ENCODE assay signal across 8 cellular contexts in the genomic region with DNA sequence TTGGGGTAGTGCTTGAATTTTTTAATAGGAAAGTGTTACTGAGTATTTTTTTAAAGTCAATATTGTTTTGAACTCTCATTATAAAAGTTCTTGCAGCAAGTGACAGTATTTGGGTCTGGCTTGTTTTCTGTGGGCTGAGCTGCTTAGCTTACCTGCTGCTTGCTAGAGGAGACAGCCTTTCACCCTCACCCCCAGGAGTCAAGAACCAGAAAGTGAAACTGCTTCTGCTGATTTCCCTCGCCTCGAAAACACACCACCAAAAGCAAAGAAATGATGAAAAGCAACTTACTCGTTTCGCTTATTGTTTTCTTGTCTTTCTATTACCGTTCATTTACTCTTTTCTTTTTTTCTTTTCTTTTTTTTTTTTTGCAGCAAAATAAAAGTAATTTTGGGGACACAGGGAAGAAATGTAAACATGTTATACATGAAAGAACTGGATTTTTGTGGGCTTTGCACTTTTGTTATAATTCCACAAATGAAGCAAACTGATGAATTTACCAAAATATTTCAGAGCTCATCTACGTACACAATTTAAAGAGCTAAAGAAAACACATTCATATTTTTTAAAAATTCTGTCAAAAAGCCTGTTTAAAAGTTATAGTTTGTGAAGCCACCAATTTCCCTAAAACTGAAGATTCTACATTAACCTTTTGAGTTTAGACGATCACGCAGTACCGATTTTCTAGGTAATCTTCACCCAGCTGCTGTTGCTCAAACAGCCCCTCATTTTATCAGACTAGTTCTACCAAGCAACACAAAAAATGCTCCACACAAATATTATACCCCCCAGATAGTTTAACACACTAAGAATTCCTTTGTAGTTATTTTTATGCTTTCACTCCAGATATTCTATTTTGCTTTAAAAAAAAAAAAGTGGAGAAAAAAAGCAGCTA. TPM values are rescaled to one million over a fixed set of nuclear protein-coding genes. Genes with fewer than 3 reads are reported as not detected.
DNase-seq lines count a peak whose midpoint lies in the region; ATAC-seq and TF ChIP-seq lines count a peak whose summit lies in the region.

No MANE protein-coding gene starts in this region.

- H3K9me3 ChIP-seq in PC-3 (ENCODE audit: low read length) (no peaks in the 10 kb centered on the region), right atrium auricular region (no peaks in the 10 kb centered on the region)

- H3K4me2 ChIP-seq in PC-3 (ENCODE audit: low read length) = peak overlapping the region; percentile 39

- H2AFZ ChIP-seq in PC-3 (ENCODE audit: low read length) = no peak overlapping the region

- no TSS peak for BruUV-seq in PC-3 (replicated peaks; lab: Mats Ljungman, UMichigan)

- no peaks in the 10 kb centered on the region for H3K79me2 ChIP-seq in PC-3 (ENCODE audit: low read length)

- H3F3A ChIP-seq in PC-3 (ENCODE audit: low read length, unreplicated experiment) = no peaks in the 10 kb centered on the region

- H3K4me3 ChIP-seq in PC-3 (ENCODE audit: low read length) (peak overlapping the region; percentile 24; the same call in 1 of the 2 replicates), right atrium auricular region (no peak overlapping the region)

- H3K36me3 ChIP-seq in PC-3 (ENCODE audit: low read depth, low read length) = no peaks in the 10 kb centered on the region
- H3K36me3 ChIP-seq in right atrium auricular region = no peaks in the 10 kb centered on the region

- H3K27me3 ChIP-seq in PC-3 (ENCODE audit: low read length) (peaks cover 42% of the 10 kb centered on the region), right atrium auricular region (no peaks in the 10 kb centered on the region)

- ATAC-seq in GM21576 (IDR thresholded peaks at IDR 0.05; ENCODE audit: unreplicated experiment) (peak; percentile 67), PC-3 (no peak), GM21515 (IDR thresholded peaks at IDR 0.05; ENCODE audit: unreplicated experiment) (no peak), esophagus mucosa (no peak)

- H3K4me1 ChIP-seq in PC-3 (ENCODE audit: insufficient read depth, low read length) (no peaks in the 10 kb centered on the region), right atrium auricular region (peaks cover 0 to 6% of the 10 kb centered on the region in 2 donors)

- POLR2A ChIA-PET in PC-3 (lab: Charles Lee; ENCODE audit: unreplicated experiment) = no interaction called here

- H3K27ac ChIP-seq in PC-3 (ENCODE audit: low read length) = no peak overlapping the region
- H3K27ac ChIP-seq in right atrium auricular region = no peak overlapping the region

- H4K20me1 ChIP-seq in PC-3 (ENCODE audit: low read length) = no peaks in the 10 kb centered on the region

- H3K9ac ChIP-seq in PC-3 (ENCODE audit: low read length) = no peak overlapping the region

- no peak for DNase-seq in PC-3
- DNase-seq in central memory CD4-positive, alpha-beta T cell = peak; percentile 68
- DNase-seq in stimulated activated naive CD4-positive, alpha-beta T cell (lab: John Stamatoyannopoulos, UW) = peak; percentile 28 to 79 (median 66)
- DNase-seq in HuH-7 (ENCODE audit: low spot score) = no peak
- DNase-seq in right atrium auricular region (ENCODE audit: low spot score) = no peak

- intact Hi-C loops in PC-3 (cut with micrococcal nuclease) = no loop called here

- no peaks in the 10 kb centered on the region for H3K9me2 ChIP-seq in PC-3 (replicated peaks; ENCODE audit: low read length)

- TF ChIP-seq CTCF in PC-3 (conservative IDR thresholded peaks at IDR 0.05; ENCODE audit: low read depth, low read length) = no peak
- TF ChIP-seq CTCF in right atrium auricular region (IDR thresholded peaks at IDR 0.05) = no peak

- CTCF ChIA-PET in PC-3 (lab: Charles Lee) = no interaction called here

RNA-seq across cellular contexts. Expression of a gene that starts 1.7 kb away (rescaled TPM):
- total RNA-seq in PC-3 (2014; rRNA removed) (not detected in 2 replicates), esophagus mucosa (0.72 TPM), right atrium auricular region (under 1 TPM; 0.28 to 0.44 TPM)

Comparison
In these comparisons a context has a peak if more than half of its experiments do, and no peak if none do; other contexts are left out.
1. DNase-seq: peak in central memory CD4-positive, alpha-beta T cell (single experiment) and stimulated activated naive CD4-positive, alpha-beta T cell (6 of 6); none in PC-3 (single experiment), HuH-7 (single experiment) and right atrium auricular region (single experiment).